ENCODE assay signal across 17 cellular contexts in genomic region chr9:101114317-101114716, GRCh38.
DNase-seq lines count a peak whose midpoint lies in the region; TF ChIP-seq lines count a peak whose summit lies in the region.
"Had no signal": no experiment of that assay in that cellular context is flagged by ENCODE, and none has a peak within 500 bp of the region (broad histone marks: within the 10 kb centered on the region; RNA-seq: fewer than 3 reads in every experiment).

No MANE protein-coding gene starts in this region.

- H3K4me1 ChIP-seq in HUES48 (ENCODE audit: control insufficient read depth, insufficient read depth, low read length), result peaks cover 41% of the 10 kb centered on the region
- no peaks in the 10 kb centered on the region for H3K4me1 ChIP-seq in endodermal cell (ENCODE audit: control insufficient read depth, insufficient read depth, low read length)
- peaks cover 30% of the 10 kb centered on the region for H3K4me1 ChIP-seq in iPS-20b (ENCODE audit: insufficient read depth, low read length)
- H3K4me1 ChIP-seq: BLaER1 treated with 17β-estradiol and CSF1 and Interleukin-3, amounts not matched to agents 10 nM and 100 nM; HAP-1 had no signal

- H3K27ac ChIP-seq in HUES48 (ENCODE audit: low read depth, low read length), result peak overlapping the region; percentile 24
- H3K27ac ChIP-seq in endodermal cell (ENCODE audit: low read depth, low read length), result no peak overlapping the region
- no peak overlapping the region for H3K27ac ChIP-seq in iPS-20b (ENCODE audit: low read length)
- H3K27ac ChIP-seq: BLaER1 treated with 17β-estradiol and CSF1 and Interleukin-3, amounts not matched to agents 10 nM and 100 nM; GM23248; HL-60; KMS-11 had no signal

- no peak overlapping the region for H3K27ac Mint-ChIP-seq in endodermal cell
- H3K27ac Mint-ChIP-seq: CD4-positive, alpha-beta T cell had no signal

- peaks cover 30% of the 10 kb centered on the region for H3K4me1 Mint-ChIP-seq in endodermal cell
- H3K4me1 Mint-ChIP-seq: IgD-negative memory B cell had no signal

- H3K36me3 Mint-ChIP-seq in endodermal cell (ENCODE audit: low read depth), result no peaks in the 10 kb centered on the region
- H3K36me3 Mint-ChIP-seq: IgD-negative memory B cell had no signal

- H3K9ac ChIP-seq in HUES48 (ENCODE audit: low read depth, low read length) (no peak overlapping the region), endodermal cell (ENCODE audit: extremely low read depth, low read length, poor library complexity, severe bottlenecking) (no peak overlapping the region), iPS-20b (ENCODE audit: low read depth, low read length) (no peak overlapping the region)
- H3K9ac ChIP-seq: BLaER1 treated with 17β-estradiol and CSF1 and Interleukin-3, amounts not matched to agents 10 nM and 100 nM; GM23248; KMS-11 had no signal

- 42% methylated on average over 2 of the region's 2 CpGs; no CpG with 5 or more reads in 1 of the 2 experiments for WGBS in endodermal cell (ENCODE audit: insufficient coverage in 1 of 2, insufficient read length in 1 of 2), 2 experiments

- H3K9me3 ChIP-seq in HUES48 (ENCODE audit: control insufficient read depth, insufficient read depth, low read length) (peaks cover under 1% of the 10 kb centered on the region; the same call in 1 of the 2 replicates), endodermal cell (ENCODE audit: control insufficient read depth, low read length) (no peaks in the 10 kb centered on the region), iPS-20b (ENCODE audit: insufficient read depth, low read depth, low read length) (no peaks in the 10 kb centered on the region)
- H3K9me3 ChIP-seq: HAP-1 had no signal

- TF ChIP-seq CTCF in endodermal cell (conservative IDR thresholded peaks at IDR 0.05), result no peak

- H3K4me3 Mint-ChIP-seq in endodermal cell, result no peak overlapping the region
- H3K4me3 Mint-ChIP-seq: CD4-positive, alpha-beta T cell had no signal

- no peak overlapping the region for H3K4me3 ChIP-seq in HUES48 (ENCODE audit: low read depth, low read length)
- H3K4me3 ChIP-seq in endodermal cell (ENCODE audit: low read length), result no peak overlapping the region
- peak overlapping the region; percentile 17; the same call in 1 of the 2 replicates for H3K4me3 ChIP-seq in iPS-20b (ENCODE audit: low read length)
- H3K4me3 ChIP-seq: BLaER1 treated with 17β-estradiol and CSF1 and Interleukin-3, amounts not matched to agents 10 nM and 100 nM; GM23248; HAP-1 had no signal

- H3K27me3 Mint-ChIP-seq in endodermal cell (ENCODE audit: insufficient read depth), result peaks cover 8% of the 10 kb centered on the region

- no peaks in the 10 kb centered on the region for H3K27me3 ChIP-seq in HUES48 (ENCODE audit: control insufficient read depth, insufficient read depth, low read length)
- peaks cover 18% of the 10 kb centered on the region for H3K27me3 ChIP-seq in endodermal cell (ENCODE audit: control insufficient read depth, insufficient read depth, low read length, poor library complexity, severe bottlenecking)
- no peaks in the 10 kb centered on the region for H3K27me3 ChIP-seq in iPS-20b (ENCODE audit: insufficient read depth, low read length)
- H3K27me3 ChIP-seq: BLaER1 treated with 17β-estradiol and CSF1 and Interleukin-3, amounts not matched to agents 10 nM and 100 nM had no signal

- H3K36me3 ChIP-seq in HUES48 (ENCODE audit: control insufficient read depth, insufficient read depth, low read length) (no peaks in the 10 kb centered on the region), endodermal cell (ENCODE audit: control insufficient read depth, insufficient read depth, low read length) (no peaks in the 10 kb centered on the region), iPS-20b (ENCODE audit: insufficient read depth, low read depth, low read length) (no peaks in the 10 kb centered on the region)
- H3K36me3 ChIP-seq: BLaER1 treated with 17β-estradiol and CSF1 and Interleukin-3, amounts not matched to agents 10 nM and 100 nM; HAP-1 had no signal

- DNase-seq in endodermal cell (peak; percentile 63), NOMO-1 (lab: John Stamatoyannopoulos, UW; ENCODE audit: unreplicated experiment in 2 of 2) (no peak), KG1 (lab: John Stamatoyannopoulos, UW) (no peak), NCI-H1092 treated with DMSO at 0.1 percent for 48 hours (lab: John Stamatoyannopoulos, UW) (no peak), medulla oblongata (ENCODE audit: extremely low spot score) (no peak)
- DNase-seq: ACHN; Calu3; CD4-positive, alpha-beta T cell; DMS 273 treated with DMSO at 0.1 percent for 48 hours; GM23248 had no signal

- peaks cover 2% of the 10 kb centered on the region for H3K9me3 Mint-ChIP-seq in endodermal cell
- H3K9me3 Mint-ChIP-seq: CD4-positive, alpha-beta T cell had no signal
